In genomic region chr17:66604381-66604780, GRCh38 we compare ENCODE assay signal across 1 cellular context.
TF ChIP-seq lines count a peak whose summit lies in the region.

No MANE protein-coding gene starts in this region.

TF ChIP-seq in HepG2, 621 proteins besides CTCF, POLR2A, EP300 and RAD21 (continued from another document):
- no peak for TF ChIP-seq MEF2D (CRISPR knock-in tag; IDR thresholded peaks at IDR 0.05)
- TF ChIP-seq PBX2 (CRISPR knock-in tag; IDR thresholded peaks at IDR 0.05): no peak
- TF ChIP-seq HINFP (CRISPR knock-in tag; IDR thresholded peaks at IDR 0.05; ENCODE audit: low read depth): no peak
- no peak for TF ChIP-seq MZF1 (CRISPR knock-in tag; IDR thresholded peaks at IDR 0.05; ENCODE audit: borderline replicate concordance)
- TF ChIP-seq HHEX (CRISPR knock-in tag; IDR thresholded peaks at IDR 0.05): no peak
- no peak for TF ChIP-seq ZNF274 (CRISPR knock-in tag; IDR thresholded peaks at IDR 0.05)
- TF ChIP-seq TAF1 (CRISPR knock-in tag; IDR thresholded peaks at IDR 0.05): no peak
